In genomic region chr5:149851211-149851610, GRCh38 we compare ENCODE assay signal across 29 cellular contexts.
"Had no signal": no experiment of that assay in that cellular context is flagged by ENCODE, and none has a peak within 500 bp of the region (broad histone marks: within the 10 kb centered on the region; RNA-seq: fewer than 3 reads in every experiment).

No MANE protein-coding gene starts in this region.

- H3K27ac ChIP-seq: breast epithelium, epithelial cell of prostate, ovary, stomach, thyroid gland, upper lobe of right lung, VCaP had no signal

- H3K36me3 ChIP-seq: breast epithelium, ovary, thyroid gland, upper lobe of right lung had no signal

- H3K27me3 ChIP-seq: breast epithelium, ovary, sigmoid colon, stomach, thyroid gland, upper lobe of right lung had no signal

- ATAC-seq: activated CD4-positive, CD25-positive, alpha-beta regulatory T cell treated with anti-CD3 and anti-CD28 coated beads, Interleukin-2, amount 50 U/mL, for 24 hours; stimulated activated naive B cell treated with anti-CD40 and anti-IgM and Interleukin-4, amounts not matched to agents 10 μg/mL and 1 μg/mL and 100 μg/mL, for 72 hours; upper lobe of right lung had no signal

- H3K4me3 ChIP-seq: breast epithelium, left ventricle myocardium inferior, lung, ovary, sigmoid colon, smooth muscle cell, stomach, thyroid gland, upper lobe of right lung had no signal

- DNase-seq: activated CD4-positive, alpha-beta T cell treated with anti-CD3 and anti-CD28 coated beads for 48 hours; activated CD4-positive, alpha-beta T cell treated with anti-CD3 and anti-CD28 coated beads, Interleukin-2, amount 50 U/mL, for 48 hours; activated CD8-positive, alpha-beta memory T cell treated with anti-CD3 and anti-CD28 coated beads, Interleukin-2, amount 50 U/mL, for 4 hours; activated effector memory CD4-positive, alpha-beta T cell treated with anti-CD3 and anti-CD28 coated beads, Interleukin-2, amount 50 U/mL, for 16 hours; activated naive CD4-positive, alpha-beta T cell treated with anti-CD3 and anti-CD28 coated beads for 36 hours; activated naive CD8-positive, alpha-beta T cell treated with anti-CD3 and anti-CD28 coated beads, Interleukin-2, amount 10 ng/mL, durations not matched to agents 7 days and 5 days; activated T-cell treated with anti-CD3 and anti-CD28 coated beads, Interleukin-2, amount 50 U/mL, for 1 hour; dermis blood vessel endothelial cell; effector CD4-positive, alpha-beta T cell; islet precursor cell; left ventricle myocardium inferior; mesendoderm; ovary; sigmoid colon; stimulated activated CD4-positive, alpha-beta T cell treated with anti-CD3 and anti-CD28 coated beads, Interleukin-1b, Interleukin-23, amount 100 ng/mL, for 48 hours; stimulated activated CD4-positive, alpha-beta T cell treated with anti-CD3 and anti-CD28 coated beads, Interleukin-4, amount 100 ng/mL, for 4 hours; stimulated activated CD8-positive, alpha-beta memory T cell treated with anti-CD3 and anti-CD28 coated beads, Interleukin-4, amount 100 ng/mL, for 48 hours; stimulated activated naive B cell treated with anti-CD40 and anti-IgM and Interleukin-4, amounts not matched to agents 10 μg/mL and 1 μg/mL and 100 μg/mL, for 72 hours; stomach; SW 1271; T-helper 9 cell; thyroid gland; upper lobe of right lung had no signal

- H3K4me1 ChIP-seq: breast epithelium, thyroid gland had no signal

- H3K9me3 ChIP-seq: breast epithelium, left ventricle myocardium inferior, ovary, sigmoid colon, stomach, thyroid gland, upper lobe of right lung had no signal
